ENCODE assay signal across 7 cellular contexts in genomic region chr15:74616996-74617395, GRCh38. TPM values are rescaled to one million over a fixed set of nuclear protein-coding genes. Genes with fewer than 3 reads are reported as not detected.
DNase-seq lines count a peak whose midpoint lies in the region; ATAC-seq and TF ChIP-seq lines count a peak whose summit lies in the region.

No MANE protein-coding gene starts in this region.

- H3K4me3 ChIP-seq in HUES48 (ENCODE audit: low read depth, low read length) (peak overlapping the region; percentile 96), iPS-15b (ENCODE audit: low read depth, low read length) (peak overlapping the region; percentile 91), stomach (peak overlapping the region; percentile 82 to 93 (median 91))

- no peak for ATAC-seq in GM21786 (IDR thresholded peaks at IDR 0.05; ENCODE audit: unreplicated experiment)

- H3K27ac ChIP-seq in HUES48 (ENCODE audit: low read depth, low read length), result no peak overlapping the region
- H3K27ac ChIP-seq in stomach, result peak overlapping the region in 4 of 5 donors; percentile 95 to 99 (median 98)

- H3K27me3 ChIP-seq in HUES48 (ENCODE audit: control insufficient read depth, insufficient read depth, low read length) (peaks cover 8% of the 10 kb centered on the region), iPS-15b (ENCODE audit: control insufficient read depth, insufficient read depth, low read length) (peaks cover 11% of the 10 kb centered on the region), stomach (no peaks in the 10 kb centered on the region)

- H3K27ac Mint-ChIP-seq in activated T-helper 1 cell treated with anti-CD3 and anti-CD28 coated beads, Interleukin-12 subunit alpha, Interleukin-12 subunit beta, Interleukin-2, Interleukin-4 antibody, amounts not matched to agents 30 ng/mL and 10 ng/mL and 1 ng/mL, durations not matched to agents 14 hours and 24 hours and 36 hours, result peak overlapping the region; percentile 86

- intact Hi-C loops in activated T-helper 1 cell treated with anti-CD3 and anti-CD28 coated beads, Interleukin-12 subunit alpha, Interleukin-12 subunit beta, Interleukin-2, Interleukin-4 antibody, amounts not matched to agents 30 ng/mL and 10 ng/mL and 1 ng/mL, durations not matched to agents 14 hours and 24 hours and 36 hours (cut with micrococcal nuclease), result loop anchor here (5.0 to 10.0 kb wide), 3 partner anchors 165 to 622 kb away; partner anchors contain the start of genes COX5A, CSK, PML and STOML1
- intact Hi-C loops in stomach (cut with DNase I; ENCODE audit: low total_unique reads), result no loop called here

- H3K4me1 Mint-ChIP-seq in activated T-helper 1 cell treated with anti-CD3 and anti-CD28 coated beads, Interleukin-12 subunit alpha, Interleukin-12 subunit beta, Interleukin-2, Interleukin-4 antibody, amounts not matched to agents 30 ng/mL and 10 ng/mL and 1 ng/mL, durations not matched to agents 14 hours and 24 hours and 36 hours (ENCODE audit: low read depth), result peaks cover 40% of the 10 kb centered on the region

- H3K9me3 ChIP-seq in HUES48 (ENCODE audit: control insufficient read depth, insufficient read depth, low read length) (no peaks in the 10 kb centered on the region), iPS-15b (ENCODE audit: control insufficient read depth, insufficient read depth, low read length) (no peaks in the 10 kb centered on the region), stomach (no peaks in the 10 kb centered on the region)

- TF ChIP-seq POLR2A in stomach (IDR thresholded peaks at IDR 0.05), result no peak

- no peak for TF ChIP-seq EP300 in stomach (IDR thresholded peaks at IDR 0.05)

- no peak for TF ChIP-seq CTCF in stomach (IDR thresholded peaks at IDR 0.05)

- H3K36me3 ChIP-seq in HUES48 (ENCODE audit: control insufficient read depth, insufficient read depth, low read length) (peaks cover 30% of the 10 kb centered on the region), iPS-15b (ENCODE audit: control insufficient read depth, insufficient read depth, low read length) (peaks cover 24% of the 10 kb centered on the region), stomach (peaks cover 30 to 39% (median 35%) of the 10 kb centered on the region in 4 donors)

- H3K4me1 ChIP-seq in HUES48 (ENCODE audit: control insufficient read depth, insufficient read depth, low read length) (peaks cover 8% of the 10 kb centered on the region), iPS-15b (ENCODE audit: control insufficient read depth, insufficient read depth, low read length) (peaks cover 4% of the 10 kb centered on the region), stomach (peaks cover 34 to 69% (median 64%) of the 10 kb centered on the region in 4 donors)

- peak overlapping the region; percentile 93 for H3K4me3 Mint-ChIP-seq in activated T-helper 1 cell treated with anti-CD3 and anti-CD28 coated beads, Interleukin-12 subunit alpha, Interleukin-12 subunit beta, Interleukin-2, Interleukin-4 antibody, amounts not matched to agents 30 ng/mL and 10 ng/mL and 1 ng/mL, durations not matched to agents 14 hours and 24 hours and 36 hours

- no peaks in the 10 kb centered on the region for H3K9me3 Mint-ChIP-seq in activated T-helper 1 cell treated with anti-CD3 and anti-CD28 coated beads, Interleukin-12 subunit alpha, Interleukin-12 subunit beta, Interleukin-2, Interleukin-4 antibody, amounts not matched to agents 30 ng/mL and 10 ng/mL and 1 ng/mL, durations not matched to agents 14 hours and 24 hours and 36 hours

- DNase-seq in activated T-helper 1 cell treated with anti-CD3 and anti-CD28 coated beads, Interleukin-12 subunit alpha, Interleukin-12 subunit beta, Interleukin-2, Interleukin-4 antibody, amounts not matched to agents 30 ng/mL and 10 ng/mL and 1 ng/mL, durations not matched to agents 14 hours and 24 hours and 36 hours (ENCODE audit: low spot score), result no peak
- no peak for DNase-seq in stomach
- DNase-seq in AG08396 (ENCODE audit: low spot score), result no peak
- no peak for DNase-seq in kidney glomerular epithelial cell (lab: John Stamatoyannopoulos, UW)

- H3K36me3 Mint-ChIP-seq in activated T-helper 1 cell treated with anti-CD3 and anti-CD28 coated beads, Interleukin-12 subunit alpha, Interleukin-12 subunit beta, Interleukin-2, Interleukin-4 antibody, amounts not matched to agents 30 ng/mL and 10 ng/mL and 1 ng/mL, durations not matched to agents 14 hours and 24 hours and 36 hours (ENCODE audit: low read depth), result peaks cover 23% of the 10 kb centered on the region

- H3K27me3 Mint-ChIP-seq in activated T-helper 1 cell treated with anti-CD3 and anti-CD28 coated beads, Interleukin-12 subunit alpha, Interleukin-12 subunit beta, Interleukin-2, Interleukin-4 antibody, amounts not matched to agents 30 ng/mL and 10 ng/mL and 1 ng/mL, durations not matched to agents 14 hours and 24 hours and 36 hours (ENCODE audit: insufficient read depth), result peaks cover 5% of the 10 kb centered on the region

- H3K9ac ChIP-seq in HUES48 (ENCODE audit: low read depth, low read length) (no peak overlapping the region), iPS-15b (ENCODE audit: low read depth, low read length) (no peak overlapping the region)

RNA-seq across cellular contexts. Expression of gene CLK3, which starts 1.4 kb away (rescaled TPM):
- total RNA-seq in activated T-helper 1 cell treated with anti-CD3 and anti-CD28 coated beads, Interleukin-12 subunit alpha, Interleukin-12 subunit beta, Interleukin-2, Interleukin-4 antibody, amounts not matched to agents 30 ng/mL and 10 ng/mL and 1 ng/mL, durations not matched to agents 14 hours and 24 hours and 36 hours, result 103 and 107 TPM in 2 replicates
- 100 to 1,000 TPM in 4 of 5 donors, 10 to 100 TPM in 1; 50.1 to 226 (median 120) TPM for total RNA-seq in stomach
- polyA plus RNA-seq in stomach, result 10 to 100 TPM; 47.6 to 71.5 (median 57.1) TPM
